Comparison of ENCODE assay signal across 23 cellular contexts in genomic region chr17:67270411-67270810, GRCh38.
"Had no signal": no experiment of that assay in that cellular context is flagged by ENCODE, and none has a peak within 500 bp of the region (broad histone marks: within the 10 kb centered on the region; RNA-seq: fewer than 3 reads in every experiment).

No MANE protein-coding gene starts in this region.

- ATAC-seq: activated CD8-positive, alpha-beta memory T cell treated with anti-CD3 and anti-CD28 coated beads, Interleukin-2, amount 10 ng/mL, durations not matched to agents 7 days and 5 days; activated CD8-positive, alpha-beta T cell treated with anti-CD3 and anti-CD28 coated beads for 36 hours; body of pancreas; foreskin keratinocyte; left lobe of liver; lower lobe of right lung; right lobe of liver; stimulated activated naive B cell treated with anti-CD40 and anti-IgM and Interleukin-4, amounts not matched to agents 10 μg/mL and 1 μg/mL and 100 μg/mL, for 72 hours had no signal

- H3K36me3 Mint-ChIP-seq: activated CD8-positive, alpha-beta memory T cell treated with anti-CD3 and anti-CD28 coated beads, Interleukin-2, amount 10 ng/mL, durations not matched to agents 7 days and 5 days; activated naive CD4-positive, alpha-beta T cell treated with anti-CD3 and anti-CD28 coated beads, Interleukin-2, amount 10 ng/mL, durations not matched to agents 7 days and 5 days; naive B cell; stimulated activated naive B cell treated with anti-CD40 and anti-IgM and Interleukin-4, amounts not matched to agents 10 μg/mL and 1 μg/mL and 100 μg/mL, for 72 hours had no signal

- H3K9me3 Mint-ChIP-seq: activated CD4-positive, alpha-beta T cell treated with anti-CD3 and anti-CD28 coated beads, Interleukin-2, amount 10 ng/mL, durations not matched to agents 7 days and 5 days; activated CD8-positive, alpha-beta T cell treated with anti-CD3 and anti-CD28 coated beads for 36 hours; activated naive CD4-positive, alpha-beta T cell treated with anti-CD3 and anti-CD28 coated beads, Interleukin-2, amount 10 ng/mL, durations not matched to agents 7 days and 5 days; dendritic cell treated with granulocyte-macrophage colony-stimulating factor and Interleukin-4, amounts not matched to agents 40 ng/mL and 50 ng/mL, for 4 days; naive B cell; stimulated activated naive B cell treated with anti-CD40 and anti-IgM and Interleukin-4, amounts not matched to agents 10 μg/mL and 1 μg/mL and 100 μg/mL, for 72 hours had no signal

- H3K27ac Mint-ChIP-seq: activated CD4-positive, alpha-beta T cell treated with anti-CD3 and anti-CD28 coated beads, Interleukin-2, amount 10 ng/mL, durations not matched to agents 7 days and 5 days; activated CD8-positive, alpha-beta memory T cell treated with anti-CD3 and anti-CD28 coated beads, Interleukin-2, amount 10 ng/mL, durations not matched to agents 7 days and 5 days; activated CD8-positive, alpha-beta T cell treated with anti-CD3 and anti-CD28 coated beads for 36 hours; activated naive CD4-positive, alpha-beta T cell treated with anti-CD3 and anti-CD28 coated beads, Interleukin-2, amount 10 ng/mL, durations not matched to agents 7 days and 5 days; dendritic cell treated with granulocyte-macrophage colony-stimulating factor and Interleukin-4, amounts not matched to agents 40 ng/mL and 50 ng/mL, for 4 days; stimulated activated naive B cell treated with anti-CD40 and anti-IgM and Interleukin-4, amounts not matched to agents 10 μg/mL and 1 μg/mL and 100 μg/mL, for 72 hours had no signal

- H3K4me3 Mint-ChIP-seq: activated CD4-positive, alpha-beta T cell treated with anti-CD3 and anti-CD28 coated beads, Interleukin-2, amount 10 ng/mL, durations not matched to agents 7 days and 5 days; activated CD8-positive, alpha-beta memory T cell treated with anti-CD3 and anti-CD28 coated beads, Interleukin-2, amount 10 ng/mL, durations not matched to agents 7 days and 5 days; activated CD8-positive, alpha-beta T cell treated with anti-CD3 and anti-CD28 coated beads for 36 hours; activated naive CD4-positive, alpha-beta T cell treated with anti-CD3 and anti-CD28 coated beads, Interleukin-2, amount 10 ng/mL, durations not matched to agents 7 days and 5 days; dendritic cell treated with granulocyte-macrophage colony-stimulating factor and Interleukin-4, amounts not matched to agents 40 ng/mL and 50 ng/mL, for 4 days; naive B cell; stimulated activated naive B cell treated with anti-CD40 and anti-IgM and Interleukin-4, amounts not matched to agents 10 μg/mL and 1 μg/mL and 100 μg/mL, for 72 hours had no signal

- H3K4me1 Mint-ChIP-seq: activated CD4-positive, alpha-beta T cell treated with anti-CD3 and anti-CD28 coated beads, Interleukin-2, amount 10 ng/mL, durations not matched to agents 7 days and 5 days; activated CD8-positive, alpha-beta memory T cell treated with anti-CD3 and anti-CD28 coated beads, Interleukin-2, amount 10 ng/mL, durations not matched to agents 7 days and 5 days; activated naive CD4-positive, alpha-beta T cell treated with anti-CD3 and anti-CD28 coated beads, Interleukin-2, amount 10 ng/mL, durations not matched to agents 7 days and 5 days; naive B cell; stimulated activated naive B cell treated with anti-CD40 and anti-IgM and Interleukin-4, amounts not matched to agents 10 μg/mL and 1 μg/mL and 100 μg/mL, for 72 hours had no signal

- H3K27me3 Mint-ChIP-seq: activated CD4-positive, alpha-beta T cell treated with anti-CD3 and anti-CD28 coated beads, Interleukin-2, amount 10 ng/mL, durations not matched to agents 7 days and 5 days; activated CD8-positive, alpha-beta memory T cell treated with anti-CD3 and anti-CD28 coated beads, Interleukin-2, amount 10 ng/mL, durations not matched to agents 7 days and 5 days; activated CD8-positive, alpha-beta T cell treated with anti-CD3 and anti-CD28 coated beads for 36 hours; activated naive CD4-positive, alpha-beta T cell treated with anti-CD3 and anti-CD28 coated beads, Interleukin-2, amount 10 ng/mL, durations not matched to agents 7 days and 5 days; dendritic cell treated with granulocyte-macrophage colony-stimulating factor and Interleukin-4, amounts not matched to agents 40 ng/mL and 50 ng/mL, for 4 days; naive B cell; stimulated activated naive B cell treated with anti-CD40 and anti-IgM and Interleukin-4, amounts not matched to agents 10 μg/mL and 1 μg/mL and 100 μg/mL, for 72 hours had no signal

- DNase-seq: activated CD4-positive, alpha-beta T cell treated with anti-CD3 and anti-CD28 coated beads, Interleukin-2, amount 10 ng/mL, durations not matched to agents 7 days and 5 days; activated CD4-positive, CD25-positive, alpha-beta regulatory T cell treated with anti-CD3 and anti-CD28 coated beads, Interleukin-2, amount 50 U/mL, for 72 hours; activated CD8-positive, alpha-beta memory T cell treated with anti-CD3 and anti-CD28 coated beads, Interleukin-2, amount 10 ng/mL, durations not matched to agents 7 days and 5 days; activated CD8-positive, alpha-beta T cell treated with anti-CD3 and anti-CD28 coated beads for 36 hours; activated effector memory CD4-positive, alpha-beta T cell treated with anti-CD3 and anti-CD28 coated beads, Interleukin-2, amount 50 U/mL, for 16 hours; activated naive CD4-positive, alpha-beta T cell treated with anti-CD3 and anti-CD28 coated beads, Interleukin-2, amount 10 ng/mL, durations not matched to agents 7 days and 5 days; activated T-cell treated with anti-CD3 and anti-CD28 coated beads for 4 hours; anterior cingulate cortex; body of pancreas; effector CD8-positive, alpha-beta T cell; foreskin keratinocyte; lower lobe of right lung; mesendoderm; naive B cell; nucleus accumbens; right lobe of liver; small intestine; stimulated activated CD8-positive, alpha-beta memory T cell treated with anti-CD3 and anti-CD28 coated beads, Interleukin-4, amount 100 ng/mL, for 48 hours; stimulated activated naive B cell treated with anti-CD40 and anti-IgM and Interleukin-4, amounts not matched to agents 10 μg/mL and 1 μg/mL and 100 μg/mL, for 72 hours; transverse colon; WERI-Rb-1 had no signal
